1 cellular context compared by ENCODE assay signal in genomic region chr16:57244767-57245471, GRCh38.
TF ChIP-seq lines count a peak whose summit lies in the region.

ARL2BP (plus strand) TSS chr16:57245259; CDS start chr16:57245368, 109 bp downstream.

TF ChIP-seq in HepG2, 621 proteins besides CTCF, POLR2A, EP300 and RAD21 (continued from another document and continues in another):
- TF ChIP-seq, protein P1, sequence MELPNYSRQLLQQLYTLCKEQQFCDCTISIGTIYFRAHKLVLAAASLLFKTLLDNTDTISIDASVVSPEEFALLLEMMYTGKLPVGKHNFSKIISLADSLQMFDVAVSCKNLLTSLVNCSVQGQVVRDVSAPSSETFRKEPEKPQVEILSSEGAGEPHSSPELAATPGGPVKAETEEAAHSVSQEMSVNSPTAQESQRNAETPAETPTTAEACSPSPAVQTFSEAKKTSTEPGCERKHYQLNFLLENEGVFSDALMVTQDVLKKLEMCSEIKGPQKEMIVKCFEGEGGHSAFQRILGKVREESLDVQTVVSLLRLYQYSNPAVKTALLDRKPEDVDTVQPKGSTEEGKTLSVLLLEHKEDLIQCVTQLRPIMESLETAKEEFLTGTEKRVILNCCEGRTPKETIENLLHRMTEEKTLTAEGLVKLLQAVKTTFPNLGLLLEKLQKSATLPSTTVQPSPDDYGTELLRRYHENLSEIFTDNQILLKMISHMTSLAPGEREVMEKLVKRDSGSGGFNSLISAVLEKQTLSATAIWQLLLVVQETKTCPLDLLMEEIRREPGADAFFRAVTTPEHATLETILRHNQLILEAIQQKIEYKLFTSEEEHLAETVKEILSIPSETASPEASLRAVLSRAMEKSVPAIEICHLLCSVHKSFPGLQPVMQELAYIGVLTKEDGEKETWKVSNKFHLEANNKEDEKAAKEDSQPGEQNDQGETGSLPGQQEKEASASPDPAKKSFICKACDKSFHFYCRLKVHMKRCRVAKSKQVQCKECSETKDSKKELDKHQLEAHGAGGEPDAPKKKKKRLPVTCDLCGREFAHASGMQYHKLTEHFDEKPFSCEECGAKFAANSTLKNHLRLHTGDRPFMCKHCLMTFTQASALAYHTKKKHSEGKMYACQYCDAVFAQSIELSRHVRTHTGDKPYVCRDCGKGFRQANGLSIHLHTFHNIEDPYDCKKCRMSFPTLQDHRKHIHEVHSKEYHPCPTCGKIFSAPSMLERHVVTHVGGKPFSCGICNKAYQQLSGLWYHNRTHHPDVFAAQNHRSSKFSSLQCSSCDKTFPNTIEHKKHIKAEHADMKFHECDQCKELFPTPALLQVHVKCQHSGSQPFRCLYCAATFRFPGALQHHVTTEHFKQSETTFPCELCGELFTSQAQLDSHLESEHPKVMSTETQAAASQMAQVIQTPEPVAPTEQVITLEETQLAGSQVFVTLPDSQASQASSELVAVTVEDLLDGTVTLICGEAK (IDR thresholded peaks at IDR 0.05), result no peak
- TF ChIP-seq, protein P1 (CRISPR knock-in tag; IDR thresholded peaks at IDR 0.05), result peak; percentile 85
- TF ChIP-seq, protein P2, sequence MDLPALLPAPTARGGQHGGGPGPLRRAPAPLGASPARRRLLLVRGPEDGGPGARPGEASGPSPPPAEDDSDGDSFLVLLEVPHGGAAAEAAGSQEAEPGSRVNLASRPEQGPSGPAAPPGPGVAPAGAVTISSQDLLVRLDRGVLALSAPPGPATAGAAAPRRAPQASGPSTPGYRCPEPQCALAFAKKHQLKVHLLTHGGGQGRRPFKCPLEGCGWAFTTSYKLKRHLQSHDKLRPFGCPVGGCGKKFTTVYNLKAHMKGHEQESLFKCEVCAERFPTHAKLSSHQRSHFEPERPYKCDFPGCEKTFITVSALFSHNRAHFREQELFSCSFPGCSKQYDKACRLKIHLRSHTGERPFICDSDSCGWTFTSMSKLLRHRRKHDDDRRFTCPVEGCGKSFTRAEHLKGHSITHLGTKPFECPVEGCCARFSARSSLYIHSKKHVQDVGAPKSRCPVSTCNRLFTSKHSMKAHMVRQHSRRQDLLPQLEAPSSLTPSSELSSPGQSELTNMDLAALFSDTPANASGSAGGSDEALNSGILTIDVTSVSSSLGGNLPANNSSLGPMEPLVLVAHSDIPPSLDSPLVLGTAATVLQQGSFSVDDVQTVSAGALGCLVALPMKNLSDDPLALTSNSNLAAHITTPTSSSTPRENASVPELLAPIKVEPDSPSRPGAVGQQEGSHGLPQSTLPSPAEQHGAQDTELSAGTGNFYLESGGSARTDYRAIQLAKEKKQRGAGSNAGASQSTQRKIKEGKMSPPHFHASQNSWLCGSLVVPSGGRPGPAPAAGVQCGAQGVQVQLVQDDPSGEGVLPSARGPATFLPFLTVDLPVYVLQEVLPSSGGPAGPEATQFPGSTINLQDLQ (CRISPR knock-in tag; IDR thresholded peaks at IDR 0.05), result peak; percentile 80; the same call in 1 of the 2 replicates
- peak; percentile 80 for TF ChIP-seq RFX3 (CRISPR knock-in tag; IDR thresholded peaks at IDR 0.05)
- TF ChIP-seq MTF1 (CRISPR knock-in tag; IDR thresholded peaks at IDR 0.05), result no peak
- no peak for TF ChIP-seq SMARCC2 (IDR thresholded peaks at IDR 0.05)
- TF ChIP-seq, protein P3, sequence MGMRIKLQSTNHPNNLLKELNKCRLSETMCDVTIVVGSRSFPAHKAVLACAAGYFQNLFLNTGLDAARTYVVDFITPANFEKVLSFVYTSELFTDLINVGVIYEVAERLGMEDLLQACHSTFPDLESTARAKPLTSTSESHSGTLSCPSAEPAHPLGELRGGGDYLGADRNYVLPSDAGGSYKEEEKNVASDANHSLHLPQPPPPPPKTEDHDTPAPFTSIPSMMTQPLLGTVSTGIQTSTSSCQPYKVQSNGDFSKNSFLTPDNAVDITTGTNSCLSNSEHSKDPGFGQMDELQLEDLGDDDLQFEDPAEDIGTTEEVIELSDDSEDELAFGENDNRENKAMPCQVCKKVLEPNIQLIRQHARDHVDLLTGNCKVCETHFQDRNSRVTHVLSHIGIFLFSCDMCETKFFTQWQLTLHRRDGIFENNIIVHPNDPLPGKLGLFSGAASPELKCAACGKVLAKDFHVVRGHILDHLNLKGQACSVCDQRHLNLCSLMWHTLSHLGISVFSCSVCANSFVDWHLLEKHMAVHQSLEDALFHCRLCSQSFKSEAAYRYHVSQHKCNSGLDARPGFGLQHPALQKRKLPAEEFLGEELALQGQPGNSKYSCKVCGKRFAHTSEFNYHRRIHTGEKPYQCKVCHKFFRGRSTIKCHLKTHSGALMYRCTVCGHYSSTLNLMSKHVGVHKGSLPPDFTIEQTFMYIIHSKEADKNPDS (CRISPR knock-in tag; IDR thresholded peaks at IDR 0.05), result peak; percentile 18; the same call in 1 of the 2 replicates
- TF ChIP-seq, protein P4, sequence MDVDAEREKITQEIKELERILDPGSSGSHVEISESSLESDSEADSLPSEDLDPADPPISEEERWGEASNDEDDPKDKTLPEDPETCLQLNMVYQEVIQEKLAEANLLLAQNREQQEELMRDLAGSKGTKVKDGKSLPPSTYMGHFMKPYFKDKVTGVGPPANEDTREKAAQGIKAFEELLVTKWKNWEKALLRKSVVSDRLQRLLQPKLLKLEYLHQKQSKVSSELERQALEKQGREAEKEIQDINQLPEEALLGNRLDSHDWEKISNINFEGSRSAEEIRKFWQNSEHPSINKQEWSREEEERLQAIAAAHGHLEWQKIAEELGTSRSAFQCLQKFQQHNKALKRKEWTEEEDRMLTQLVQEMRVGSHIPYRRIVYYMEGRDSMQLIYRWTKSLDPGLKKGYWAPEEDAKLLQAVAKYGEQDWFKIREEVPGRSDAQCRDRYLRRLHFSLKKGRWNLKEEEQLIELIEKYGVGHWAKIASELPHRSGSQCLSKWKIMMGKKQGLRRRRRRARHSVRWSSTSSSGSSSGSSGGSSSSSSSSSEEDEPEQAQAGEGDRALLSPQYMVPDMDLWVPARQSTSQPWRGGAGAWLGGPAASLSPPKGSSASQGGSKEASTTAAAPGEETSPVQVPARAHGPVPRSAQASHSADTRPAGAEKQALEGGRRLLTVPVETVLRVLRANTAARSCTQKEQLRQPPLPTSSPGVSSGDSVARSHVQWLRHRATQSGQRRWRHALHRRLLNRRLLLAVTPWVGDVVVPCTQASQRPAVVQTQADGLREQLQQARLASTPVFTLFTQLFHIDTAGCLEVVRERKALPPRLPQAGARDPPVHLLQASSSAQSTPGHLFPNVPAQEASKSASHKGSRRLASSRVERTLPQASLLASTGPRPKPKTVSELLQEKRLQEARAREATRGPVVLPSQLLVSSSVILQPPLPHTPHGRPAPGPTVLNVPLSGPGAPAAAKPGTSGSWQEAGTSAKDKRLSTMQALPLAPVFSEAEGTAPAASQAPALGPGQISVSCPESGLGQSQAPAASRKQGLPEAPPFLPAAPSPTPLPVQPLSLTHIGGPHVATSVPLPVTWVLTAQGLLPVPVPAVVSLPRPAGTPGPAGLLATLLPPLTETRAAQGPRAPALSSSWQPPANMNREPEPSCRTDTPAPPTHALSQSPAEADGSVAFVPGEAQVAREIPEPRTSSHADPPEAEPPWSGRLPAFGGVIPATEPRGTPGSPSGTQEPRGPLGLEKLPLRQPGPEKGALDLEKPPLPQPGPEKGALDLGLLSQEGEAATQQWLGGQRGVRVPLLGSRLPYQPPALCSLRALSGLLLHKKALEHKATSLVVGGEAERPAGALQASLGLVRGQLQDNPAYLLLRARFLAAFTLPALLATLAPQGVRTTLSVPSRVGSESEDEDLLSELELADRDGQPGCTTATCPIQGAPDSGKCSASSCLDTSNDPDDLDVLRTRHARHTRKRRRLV (CRISPR knock-in tag; IDR thresholded peaks at IDR 0.05), result no peak; the same call in 1 of the 2 replicates
- TF ChIP-seq SSRP1 (CRISPR knock-in tag; IDR thresholded peaks at IDR 0.05), result no peak
- no peak for TF ChIP-seq ATM (IDR thresholded peaks at IDR 0.05; ENCODE audit: borderline replicate concordance)
- TF ChIP-seq ZNF333 (CRISPR knock-in tag; IDR thresholded peaks at IDR 0.05; ENCODE audit: borderline replicate concordance), result no peak; the same call in 1 of the 2 replicates
- TF ChIP-seq, protein P5, sequence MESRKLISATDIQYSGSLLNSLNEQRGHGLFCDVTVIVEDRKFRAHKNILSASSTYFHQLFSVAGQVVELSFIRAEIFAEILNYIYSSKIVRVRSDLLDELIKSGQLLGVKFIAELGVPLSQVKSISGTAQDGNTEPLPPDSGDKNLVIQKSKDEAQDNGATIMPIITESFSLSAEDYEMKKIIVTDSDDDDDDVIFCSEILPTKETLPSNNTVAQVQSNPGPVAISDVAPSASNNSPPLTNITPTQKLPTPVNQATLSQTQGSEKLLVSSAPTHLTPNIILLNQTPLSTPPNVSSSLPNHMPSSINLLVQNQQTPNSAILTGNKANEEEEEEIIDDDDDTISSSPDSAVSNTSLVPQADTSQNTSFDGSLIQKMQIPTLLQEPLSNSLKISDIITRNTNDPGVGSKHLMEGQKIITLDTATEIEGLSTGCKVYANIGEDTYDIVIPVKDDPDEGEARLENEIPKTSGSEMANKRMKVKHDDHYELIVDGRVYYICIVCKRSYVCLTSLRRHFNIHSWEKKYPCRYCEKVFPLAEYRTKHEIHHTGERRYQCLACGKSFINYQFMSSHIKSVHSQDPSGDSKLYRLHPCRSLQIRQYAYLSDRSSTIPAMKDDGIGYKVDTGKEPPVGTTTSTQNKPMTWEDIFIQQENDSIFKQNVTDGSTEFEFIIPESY (CRISPR knock-in tag; IDR thresholded peaks at IDR 0.05), result no peak; the same call in 1 of the 2 replicates
- no peak for TF ChIP-seq SUZ12 (IDR thresholded peaks at IDR 0.05; ENCODE audit: low read depth, low read length)
- TF ChIP-seq, protein P6, sequence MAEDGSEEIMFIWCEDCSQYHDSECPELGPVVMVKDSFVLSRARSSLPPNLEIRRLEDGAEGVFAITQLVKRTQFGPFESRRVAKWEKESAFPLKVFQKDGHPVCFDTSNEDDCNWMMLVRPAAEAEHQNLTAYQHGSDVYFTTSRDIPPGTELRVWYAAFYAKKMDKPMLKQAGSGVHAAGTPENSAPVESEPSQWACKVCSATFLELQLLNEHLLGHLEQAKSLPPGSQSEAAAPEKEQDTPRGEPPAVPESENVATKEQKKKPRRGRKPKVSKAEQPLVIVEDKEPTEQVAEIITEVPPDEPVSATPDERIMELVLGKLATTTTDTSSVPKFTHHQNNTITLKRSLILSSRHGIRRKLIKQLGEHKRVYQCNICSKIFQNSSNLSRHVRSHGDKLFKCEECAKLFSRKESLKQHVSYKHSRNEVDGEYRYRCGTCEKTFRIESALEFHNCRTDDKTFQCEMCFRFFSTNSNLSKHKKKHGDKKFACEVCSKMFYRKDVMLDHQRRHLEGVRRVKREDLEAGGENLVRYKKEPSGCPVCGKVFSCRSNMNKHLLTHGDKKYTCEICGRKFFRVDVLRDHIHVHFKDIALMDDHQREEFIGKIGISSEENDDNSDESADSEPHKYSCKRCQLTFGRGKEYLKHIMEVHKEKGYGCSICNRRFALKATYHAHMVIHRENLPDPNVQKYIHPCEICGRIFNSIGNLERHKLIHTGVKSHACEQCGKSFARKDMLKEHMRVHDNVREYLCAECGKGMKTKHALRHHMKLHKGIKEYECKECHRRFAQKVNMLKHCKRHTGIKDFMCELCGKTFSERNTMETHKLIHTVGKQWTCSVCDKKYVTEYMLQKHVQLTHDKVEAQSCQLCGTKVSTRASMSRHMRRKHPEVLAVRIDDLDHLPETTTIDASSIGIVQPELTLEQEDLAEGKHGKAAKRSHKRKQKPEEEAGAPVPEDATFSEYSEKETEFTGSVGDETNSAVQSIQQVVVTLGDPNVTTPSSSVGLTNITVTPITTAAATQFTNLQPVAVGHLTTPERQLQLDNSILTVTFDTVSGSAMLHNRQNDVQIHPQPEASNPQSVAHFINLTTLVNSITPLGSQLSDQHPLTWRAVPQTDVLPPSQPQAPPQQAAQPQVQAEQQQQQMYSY (CRISPR knock-in tag; IDR thresholded peaks at IDR 0.05), result peak; percentile 94
- TF ChIP-seq ZNF335 (CRISPR knock-in tag; IDR thresholded peaks at IDR 0.05), result peak; percentile 81
- TF ChIP-seq HNRNPH1 (optimal IDR thresholded peaks at IDR 0.05; ENCODE audit: low read depth, low read length), result no peak
- TF ChIP-seq HOXA7 (CRISPR knock-in tag; IDR thresholded peaks at IDR 0.05), result no peak
- TF ChIP-seq, protein P7, sequence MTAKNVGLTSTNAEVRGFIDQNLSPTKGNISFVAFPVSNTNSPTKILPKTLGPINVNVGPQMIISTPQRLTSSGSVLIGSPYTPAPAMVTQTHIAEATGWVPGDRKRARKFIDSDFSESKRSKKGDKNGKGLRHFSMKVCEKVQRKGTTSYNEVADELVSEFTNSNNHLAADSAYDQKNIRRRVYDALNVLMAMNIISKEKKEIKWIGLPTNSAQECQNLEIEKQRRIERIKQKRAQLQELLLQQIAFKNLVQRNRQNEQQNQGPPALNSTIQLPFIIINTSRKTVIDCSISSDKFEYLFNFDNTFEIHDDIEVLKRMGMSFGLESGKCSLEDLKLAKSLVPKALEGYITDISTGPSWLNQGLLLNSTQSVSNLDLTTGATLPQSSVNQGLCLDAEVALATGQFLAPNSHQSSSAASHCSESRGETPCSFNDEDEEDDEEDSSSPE (CRISPR knock-in tag; IDR thresholded peaks at IDR 0.05), result peak; percentile 95
- TF ChIP-seq HOXA9 (CRISPR knock-in tag; IDR thresholded peaks at IDR 0.05; ENCODE audit: borderline replicate concordance), result no peak
- peak; percentile 74 for TF ChIP-seq SRY (CRISPR knock-in tag; IDR thresholded peaks at IDR 0.05)
- peak; percentile 92; the same call in 1 of the 2 replicates for TF ChIP-seq TOPORS (CRISPR knock-in tag; IDR thresholded peaks at IDR 0.05)
- TF ChIP-seq ZNF724P (CRISPR knock-in tag; IDR thresholded peaks at IDR 0.05; ENCODE audit: borderline replicate concordance), result peak; percentile 40; the same call in 1 of the 2 replicates
- TF ChIP-seq POLR2G (IDR thresholded peaks at IDR 0.05; ENCODE audit: low read depth, low read length), result peak; percentile 95
- TF ChIP-seq ZNF83 (CRISPR knock-in tag; IDR thresholded peaks at IDR 0.05; ENCODE audit: borderline replicate concordance), result peak; percentile 92
